ENCODE assay signal across 2 cellular contexts in genomic region chr1:211520641-211521040, GRCh38.
TF ChIP-seq lines count a peak whose summit lies in the region.

No MANE protein-coding gene starts in this region.

TF ChIP-seq in IMR-90, 13 proteins besides CTCF, POLR2A, EP300 and RAD21:
- TF ChIP-seq CEBPB (IDR thresholded peaks at IDR 0.05; ENCODE audit: low read depth, low read length) (no peak), FOS (IDR thresholded peaks at IDR 0.05; ENCODE audit: low read depth, low read length) (no peak), RFX5 (IDR thresholded peaks at IDR 0.05; ENCODE audit: low read depth, low read length) (no peak), MAFK (IDR thresholded peaks at IDR 0.05; ENCODE audit: low read depth, low read length) (no peak), ELK1 (IDR thresholded peaks at IDR 0.05; ENCODE audit: borderline replicate concordance, low read depth, low read length) (no peak), BHLHE40 (IDR thresholded peaks at IDR 0.05; ENCODE audit: low read depth, low read length) (no peak), CHD1 (IDR thresholded peaks at IDR 0.05; ENCODE audit: low read depth, low read length) (no peak), USF2 (IDR thresholded peaks at IDR 0.05; ENCODE audit: low read depth, low read length) (no peak), MXI1 (IDR thresholded peaks at IDR 0.05; ENCODE audit: borderline replicate concordance, low read depth, low read length) (no peak)

TF ChIP-seq in GM12878, 131 proteins besides CTCF, POLR2A, EP300 and RAD21:
- TF ChIP-seq ZBTB11 (CRISPR knock-in tag; IDR thresholded peaks at IDR 0.05): no peak
- no peak for TF ChIP-seq HSF1 (IDR thresholded peaks at IDR 0.05; ENCODE audit: low read depth, low read length)
- TF ChIP-seq ZNF24 (IDR thresholded peaks at IDR 0.05): no peak
- TF ChIP-seq ZNF217 (IDR thresholded peaks at IDR 0.05): no peak
- no peak for TF ChIP-seq CBX5 (IDR thresholded peaks at IDR 0.05; ENCODE audit: low read depth)
- no peak for TF ChIP-seq SREBF2 (IDR thresholded peaks at IDR 0.05; ENCODE audit: low read length)
- no peak for TF ChIP-seq PAX5 (IDR thresholded peaks at IDR 0.05; ENCODE audit: borderline replicate concordance, low read depth, low read length)
